Comparison of ENCODE assay signal across 1 cellular context in genomic region chr9:114559830-114560520, GRCh38.
TF ChIP-seq lines count a peak whose summit lies in the region.

No MANE protein-coding gene starts in this region.

TF ChIP-seq in GM23338, 12 proteins besides CTCF, POLR2A, EP300 and RAD21 (continued from another document):
- TF ChIP-seq REST (IDR thresholded peaks at IDR 0.05; ENCODE audit: unreplicated experiment) = no peak
- no peak for TF ChIP-seq EZH2phosphoT487 (IDR thresholded peaks at IDR 0.05; ENCODE audit: unreplicated experiment)
